2 cellular contexts compared by ENCODE assay signal in genomic region chr5:10522224-10522611, GRCh38.
A peak's percentile ranks its signal among the peaks of the same experiment; 100 is the strongest.
TF ChIP-seq lines count a peak whose summit lies in the region.

No MANE protein-coding gene starts in this region.

TF ChIP-seq in IMR-90, 13 proteins besides CTCF, POLR2A, EP300 and RAD21:
- TF ChIP-seq RCOR1 (IDR thresholded peaks at IDR 0.05; ENCODE audit: insufficient replicate concordance, low read length), result no peak
- TF ChIP-seq CHD1 (IDR thresholded peaks at IDR 0.05; ENCODE audit: low read depth, low read length), result no peak
- no peak for TF ChIP-seq RFX5 (IDR thresholded peaks at IDR 0.05; ENCODE audit: low read depth, low read length)

TF ChIP-seq in H1, 55 proteins besides CTCF, POLR2A, EP300 and RAD21:
- TF ChIP-seq EZH2 (IDR thresholded peaks at IDR 0.05; ENCODE audit: low read depth, low read length, severe bottlenecking) (no peak), CREB1 (IDR thresholded peaks at IDR 0.05) (no peak), GABPA (IDR thresholded peaks at IDR 0.05; ENCODE audit: borderline replicate concordance, insufficient read depth, low read length) (no peak), KDM1A (IDR thresholded peaks at IDR 0.05; ENCODE audit: borderline replicate concordance, low read length) (0 out of 2 replicates have a peak, but pooled peaks have one; percentile 26), HDAC2 (IDR thresholded peaks at IDR 0.05; ENCODE audit: borderline replicate concordance in 1 of 2, low read depth in 2 of 2, low read length in 2 of 2) (no peak)
